In genomic region chr7:147824671-147825070, GRCh38 we compare ENCODE assay signal across 23 cellular contexts.
"Had no signal": no experiment of that assay in that cellular context is flagged by ENCODE, and none has a peak within 500 bp of the region (broad histone marks: within the 10 kb centered on the region; RNA-seq: fewer than 3 reads in every experiment).

No MANE protein-coding gene starts in this region.

- FAIRE-seq: endothelial cell of umbilical vein, frontal cortex, islet of Langerhans, keratinocyte had no signal

- DNase-seq: dermis blood vessel endothelial cell; dorsolateral prefrontal cortex; effector CD4-positive, alpha-beta T cell; effector memory CD4-positive, alpha-beta T cell; foreskin keratinocyte; head of caudate nucleus; heart right ventricle; hippocampal formation; left cardiac atrium; left lung; left ventricle myocardium superior; lower lobe of right lung; mesenchymal stem cell; mucosa of descending colon; naive B cell; naive thymus-derived CD8-positive, alpha-beta T cell had no signal

- H3K36me3 ChIP-seq: esophagus muscularis mucosa, gastroesophageal sphincter, heart right ventricle, left lung, lower lobe of right lung had no signal

- H3K4me1 ChIP-seq: esophagus muscularis mucosa, foreskin keratinocyte, gastroesophageal sphincter, heart right ventricle, left lung, lower lobe of right lung had no signal

- H3K27me3 ChIP-seq: dorsolateral prefrontal cortex, esophagus muscularis mucosa, foreskin keratinocyte, gastroesophageal sphincter, heart right ventricle, left lung had no signal

- H3K9me3 ChIP-seq: esophagus muscularis mucosa, gastroesophageal sphincter, left lung, lower lobe of right lung, mucosa of descending colon had no signal

- H3K27ac ChIP-seq: coronary artery, dorsolateral prefrontal cortex, esophagus muscularis mucosa, foreskin keratinocyte, gastroesophageal sphincter, heart right ventricle, left lung, lower lobe of right lung had no signal

- H3K4me3 ChIP-seq: coronary artery, dorsolateral prefrontal cortex, esophagus muscularis mucosa, gastroesophageal sphincter, heart right ventricle, left lung, lower lobe of right lung, mucosa of descending colon had no signal

- ATAC-seq: foreskin keratinocyte; gastroesophageal sphincter; heart right ventricle; left cardiac atrium; left lung; left ventricle myocardium superior; lower lobe of right lung; mucosa of descending colon; naive thymus-derived CD8-positive, alpha-beta T cell had no signal
